Comparison of ENCODE assay signal across 17 cellular contexts in the genomic region with DNA sequence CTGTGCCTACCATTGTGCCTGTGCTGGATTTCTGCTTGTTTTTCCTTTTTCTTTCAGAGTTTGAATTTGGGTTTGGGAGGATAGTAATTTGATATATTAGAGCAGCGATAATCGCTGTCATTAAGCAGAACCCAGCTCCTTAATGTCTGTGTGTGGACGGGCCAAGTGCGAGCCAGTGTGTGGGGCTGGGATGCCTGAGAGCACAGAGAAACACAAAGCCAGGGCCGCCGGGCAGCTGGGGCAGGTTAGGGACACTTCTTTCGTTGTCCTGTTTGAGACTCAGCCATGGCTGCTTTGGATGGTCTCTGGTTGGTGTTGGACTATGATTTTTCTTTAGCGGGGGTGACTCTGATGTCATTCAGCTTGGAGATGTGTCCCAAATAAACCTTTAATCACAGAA. TPM values are rescaled to one million over a fixed set of nuclear protein-coding genes. Genes with fewer than 3 reads are reported as not detected.
DNase-seq lines count a peak whose midpoint lies in the region; ATAC-seq and TF ChIP-seq lines count a peak whose summit lies in the region.
"Had no signal": no experiment of that assay in that cellular context is flagged by ENCODE, and none has a peak within 500 bp of the region (broad histone marks: within the 10 kb centered on the region; RNA-seq: fewer than 3 reads in every experiment).

No MANE protein-coding gene starts in this region.

- no peaks in the 10 kb centered on the region for H3F3A ChIP-seq in OCI-LY1 (ENCODE audit: insufficient read depth, low read length)

- CTCF ChIA-PET in CD8-positive, alpha-beta memory T cell (lab: Charles Lee) = interaction anchor here (0.9 to 2.5 kb wide), 6 partner anchors 13 to 107 kb away, joined by 3 to 15 read pairs (median 3); partner anchors contain the start of gene ABCG1

- no peak overlapping the region for H3K4me3 Mint-ChIP-seq in activated T-cell treated with anti-CD3 and anti-CD28 coated beads, Interleukin-2, amount 50 U/mL, for 24 hours
- no peak overlapping the region for H3K4me3 Mint-ChIP-seq in CD8-positive, alpha-beta memory T cell
- H3K4me3 Mint-ChIP-seq: B cell, CD14-positive monocyte had no signal

- no peak overlapping the region for H3K9ac ChIP-seq in OCI-LY1 (ENCODE audit: low read length)

- ATAC-seq in GM19467 (IDR thresholded peaks at IDR 0.05; ENCODE audit: unreplicated experiment) = no peak
- ATAC-seq: A549 had no signal

- no peaks in the 10 kb centered on the region for H3K79me2 ChIP-seq in OCI-LY1 (ENCODE audit: insufficient read depth, low read length)

- H4K20me1 ChIP-seq in OCI-LY1 (ENCODE audit: insufficient read depth, low read length) = no peaks in the 10 kb centered on the region

- peak overlapping the region; percentile 95 for H3K27ac ChIP-seq in OCI-LY1 (ENCODE audit: low read depth, low read length, poor library complexity, severe bottlenecking)
- H3K27ac ChIP-seq in cingulate gyrus (ENCODE audit: low read depth, low read length) = peak overlapping the region; percentile 21
- H3K27ac ChIP-seq in temporal lobe (ENCODE audit: low read depth, low read length) = peak overlapping the region; percentile 48
- no peak overlapping the region for H3K27ac ChIP-seq in CD8-positive, alpha-beta memory T cell (ENCODE audit: low read depth, low read length)
- H3K27ac ChIP-seq: A549 had no signal

- no peaks in the 10 kb centered on the region for H3K9me2 ChIP-seq in OCI-LY1 (ENCODE audit: low read depth, low read length)

- DNase-seq in activated T-cell treated with anti-CD3 and anti-CD28 coated beads, Interleukin-2, amount 50 U/mL, for 24 hours = no peak
- no peak for DNase-seq in activated T-cell treated with anti-CD3 and anti-CD28 coated beads for 4 hours
- no peak for DNase-seq in CD8-positive, alpha-beta memory T cell
- DNase-seq: DMS79, Kasumi-1, NCI-H1436 treated with DMSO at 0.1 percent for 48 hours, NCI-H1930, NCI-H226, NCI-H510A treated with DMSO at 0.1 percent for 48 hours, OCI-M1 had no signal

- no peak overlapping the region for H3K4me3 ChIP-seq in OCI-LY1 (ENCODE audit: low read depth, low read length, poor library complexity, severe bottlenecking)
- no peak overlapping the region for H3K4me3 ChIP-seq in CD8-positive, alpha-beta memory T cell (ENCODE audit: low read length)
- H3K4me3 ChIP-seq: A549 had no signal

- H3K36me3 Mint-ChIP-seq in activated T-cell treated with anti-CD3 and anti-CD28 coated beads, Interleukin-2, amount 50 U/mL, for 24 hours (ENCODE audit: low read depth) = no peaks in the 10 kb centered on the region
- H3K36me3 Mint-ChIP-seq in CD8-positive, alpha-beta memory T cell = peaks cover 8% of the 10 kb centered on the region in 3 donors

- no peaks in the 10 kb centered on the region for H3K27me3 ChIP-seq in OCI-LY1 (ENCODE audit: insufficient read depth, low read length)
- H3K27me3 ChIP-seq in CD8-positive, alpha-beta memory T cell (ENCODE audit: insufficient read depth, low read length, poor library complexity, severe bottlenecking) = no peaks in the 10 kb centered on the region

- POLR2A ChIA-PET in CD8-positive, alpha-beta memory T cell (lab: Charles Lee) = no interaction called here

- no peaks in the 10 kb centered on the region for H3K36me3 ChIP-seq in OCI-LY1 (ENCODE audit: insufficient read depth, low read length)
- H3K36me3 ChIP-seq in CD8-positive, alpha-beta memory T cell (ENCODE audit: insufficient read depth, low read length) = no peaks in the 10 kb centered on the region

- peaks cover 96% of the 10 kb centered on the region for H3K4me1 ChIP-seq in OCI-LY1 (ENCODE audit: insufficient read depth, low read length, severe bottlenecking)
- H3K4me1 ChIP-seq in CD8-positive, alpha-beta memory T cell (ENCODE audit: insufficient read depth, low read length) = no peaks in the 10 kb centered on the region
- H3K4me1 ChIP-seq: A549 had no signal

- no peak for TF ChIP-seq CTCF in OCI-LY1 (IDR thresholded peaks at IDR 0.05; ENCODE audit: low read length)

- no peak overlapping the region for H3K4me2 ChIP-seq in OCI-LY1 (ENCODE audit: low read length)
- H3K4me2 ChIP-seq: A549 had no signal

- no peaks in the 10 kb centered on the region for H3K9me3 Mint-ChIP-seq in activated T-cell treated with anti-CD3 and anti-CD28 coated beads, Interleukin-2, amount 50 U/mL, for 24 hours
- H3K9me3 Mint-ChIP-seq in CD8-positive, alpha-beta memory T cell = no peaks in the 10 kb centered on the region

- H2AFZ ChIP-seq in OCI-LY1 (ENCODE audit: low read length) = no peak overlapping the region

- H3K27me3 Mint-ChIP-seq in activated T-cell treated with anti-CD3 and anti-CD28 coated beads, Interleukin-2, amount 50 U/mL, for 24 hours = no peaks in the 10 kb centered on the region
- peaks cover 0 to 2% of the 10 kb centered on the region in 2 donors for H3K27me3 Mint-ChIP-seq in CD8-positive, alpha-beta memory T cell
- H3K27me3 Mint-ChIP-seq: B cell had no signal

- peak overlapping the region; percentile 37 for H3K27ac Mint-ChIP-seq in activated T-cell treated with anti-CD3 and anti-CD28 coated beads, Interleukin-2, amount 50 U/mL, for 24 hours
- H3K27ac Mint-ChIP-seq in CD8-positive, alpha-beta memory T cell = peak overlapping the region in 1 of 8 donors; percentile 50
- H3K27ac Mint-ChIP-seq: B cell, CD14-positive monocyte had no signal

- H3K9me3 ChIP-seq in OCI-LY1 (ENCODE audit: low read length) = no peaks in the 10 kb centered on the region
- H3K9me3 ChIP-seq in CD8-positive, alpha-beta memory T cell (ENCODE audit: low read length) = no peaks in the 10 kb centered on the region
- H3K9me3 ChIP-seq: A549 had no signal

- H3K4me1 Mint-ChIP-seq in activated T-cell treated with anti-CD3 and anti-CD28 coated beads, Interleukin-2, amount 50 U/mL, for 24 hours (ENCODE audit: low read depth) = peaks cover 30% of the 10 kb centered on the region
- H3K4me1 Mint-ChIP-seq in CD8-positive, alpha-beta memory T cell = peaks cover 25 to 48% (median 39%) of the 10 kb centered on the region in 3 donors

RNA-seq across cellular contexts. Expression of gene ABCG1, which starts 33.3 kb away (rescaled TPM):
- 15.0 TPM for total RNA-seq in temporal lobe
- total RNA-seq in CD8-positive, alpha-beta memory T cell = 1 to 10 TPM; 3.7 to 3.8 TPM
- 15.7 TPM for polyA plus RNA-seq in CD8-positive, alpha-beta memory T cell
